ENCODE assay signal across 17 cellular contexts in genomic region chr5:39422886-39423285, GRCh38. TPM values are rescaled to one million over a fixed set of nuclear protein-coding genes. Genes with fewer than 3 reads are reported as not detected.
DNase-seq lines count a peak whose midpoint lies in the region; ATAC-seq, FAIRE-seq and TF ChIP-seq lines count a peak whose summit lies in the region.
"Had no signal": no experiment of that assay in that cellular context is flagged by ENCODE, and none has a peak within 500 bp of the region (broad histone marks: within the 10 kb centered on the region; RNA-seq: fewer than 3 reads in every experiment).

No MANE protein-coding gene starts in this region.

- ATAC-seq in gastroesophageal sphincter (no peak), psoas muscle (no peak), GM21825 (IDR thresholded peaks at IDR 0.05; ENCODE audit: unreplicated experiment) (no peak)
- ATAC-seq: activated naive CD4-positive, alpha-beta T cell treated with anti-CD3 and anti-CD28 coated beads, Interleukin-2, amount 50 U/mL, for 72 hours; esophagus mucosa had no signal

- H3K27ac ChIP-seq in astrocyte (ENCODE audit: low read depth, low read length) (peak overlapping the region; percentile 95), gastroesophageal sphincter (peak overlapping the region; percentile 82 to 89 (median 88)), psoas muscle (peak overlapping the region; percentile 58), caudate nucleus (ENCODE audit: low read depth, low read length) (no peak overlapping the region)

- H3K27me3 Mint-ChIP-seq in astrocyte (ENCODE audit: low read depth, unreplicated experiment) = no peaks in the 10 kb centered on the region

- H3K27me3 ChIP-seq in astrocyte (ENCODE audit: insufficient read depth, low read length) (no peaks in the 10 kb centered on the region), gastroesophageal sphincter (no peaks in the 10 kb centered on the region), psoas muscle (ENCODE audit: insufficient read depth in 3 of 3, low read length in 2 of 3) (peaks cover 0 to 5% (median 3%) of the 10 kb centered on the region in 3 donors)

- peak overlapping the region; percentile 90 for H3K4me2 ChIP-seq in astrocyte (ENCODE audit: low read length)

- peak overlapping the region; percentile 96 for H3K4me3 Mint-ChIP-seq in astrocyte (ENCODE audit: unreplicated experiment)
- H3K4me3 Mint-ChIP-seq: memory B cell had no signal

- H3K4me3 ChIP-seq in AG04449 (ENCODE audit: low read depth, low read length) = peak overlapping the region; percentile 83
- H3K4me3 ChIP-seq in astrocyte (ENCODE audit: insufficient read depth, low read depth, low read length) = peak overlapping the region; percentile 89
- peak overlapping the region; percentile 60 to 74 for H3K4me3 ChIP-seq in gastroesophageal sphincter
- H3K4me3 ChIP-seq in psoas muscle = peak overlapping the region; percentile 72

- peak overlapping the region; percentile 100 for H3K9ac ChIP-seq in astrocyte (ENCODE audit: low read length)

- H3K9me3 ChIP-seq in astrocyte (ENCODE audit: insufficient read depth, low read depth, low read length) (no peaks in the 10 kb centered on the region), gastroesophageal sphincter (no peaks in the 10 kb centered on the region), psoas muscle (no peaks in the 10 kb centered on the region)
- H3K9me3 ChIP-seq: BE2C had no signal

- H3K4me1 ChIP-seq in astrocyte (ENCODE audit: insufficient read depth, low read length) (peaks cover 44% of the 10 kb centered on the region), gastroesophageal sphincter (peaks cover 29 to 87% (median 32%) of the 10 kb centered on the region in 3 donors), psoas muscle (peaks cover 18% of the 10 kb centered on the region)
- H3K4me1 ChIP-seq: BE2C had no signal

- 38 to 50% methylated on average over 1 of the region's 1 CpG for WGBS in gastroesophageal sphincter (ENCODE audit: low coverage in 1 of 2), 2 donors
- 40 to 62% (median 54%) methylated on average over 1 of the region's 1 CpG for WGBS in psoas muscle, 3 donors

- no peak overlapping the region for H2AFZ ChIP-seq in astrocyte (ENCODE audit: low read depth, low read length)

- no peaks in the 10 kb centered on the region for H3K9me3 Mint-ChIP-seq in astrocyte (ENCODE audit: unreplicated experiment)
- H3K9me3 Mint-ChIP-seq: activated naive CD4-positive, alpha-beta T cell treated with anti-CD3 and anti-CD28 coated beads, Interleukin-2, amount 50 U/mL, for 72 hours; H9; memory B cell had no signal

- H3K36me3 Mint-ChIP-seq in astrocyte (ENCODE audit: low read depth, unreplicated experiment) = peaks cover 6% of the 10 kb centered on the region
- H3K36me3 Mint-ChIP-seq: activated naive CD4-positive, alpha-beta T cell treated with anti-CD3 and anti-CD28 coated beads, Interleukin-2, amount 50 U/mL, for 72 hours; memory B cell had no signal

- no peak for TF ChIP-seq EP300 in gastroesophageal sphincter (IDR thresholded peaks at IDR 0.05)

- H3K4me1 Mint-ChIP-seq in astrocyte (ENCODE audit: low read depth, unreplicated experiment) = peaks cover 50% of the 10 kb centered on the region

- H3K36me3 ChIP-seq in astrocyte (ENCODE audit: insufficient read depth, low read length) = no peaks in the 10 kb centered on the region
- no peaks in the 10 kb centered on the region for H3K36me3 ChIP-seq in gastroesophageal sphincter
- H3K36me3 ChIP-seq in psoas muscle (ENCODE audit: insufficient read depth in 1 of 2, low read depth in 1 of 2) = no peaks in the 10 kb centered on the region
- H3K36me3 ChIP-seq: BE2C had no signal

- peaks cover 57% of the 10 kb centered on the region for H4K20me1 ChIP-seq in astrocyte (ENCODE audit: insufficient read depth, low read length)

- no peak for DNase-seq in AG04449 (ENCODE audit: low read depth, low spot score)
- DNase-seq in astrocyte (ENCODE audit: low read depth) = no peak
- no peak for DNase-seq in psoas muscle
- no peak for DNase-seq in OCI-M2 (lab: John Stamatoyannopoulos, UW; ENCODE audit: unreplicated experiment)
- no peak for DNase-seq in cerebellum (ENCODE audit: low spot score)
- DNase-seq in caudate nucleus (lab: John Stamatoyannopoulos, UW) = no peak
- DNase-seq: activated CD4-positive, alpha-beta T cell treated with anti-CD3 and anti-CD28 coated beads for 4 hours; BE2C; SIG-M5; stimulated activated CD4-positive, alpha-beta T cell treated with anti-CD3 and anti-CD28 coated beads, Interleukin-1b, Interleukin-23, amount 100 ng/mL, for 48 hours had no signal

- POLR2A ChIA-PET in AG04449 (lab: Yijun Ruan, JAX) = interaction anchor here (2.7 to 3.9 kb wide), 11 partner anchors 12 to 125 kb away, joined by 14 to 53 read pairs (median 35); no protein-coding TSS in a partner anchor

- no peak overlapping the region for H3K27ac Mint-ChIP-seq in astrocyte (ENCODE audit: unreplicated experiment)
- H3K27ac Mint-ChIP-seq: activated naive CD4-positive, alpha-beta T cell treated with anti-CD3 and anti-CD28 coated beads, Interleukin-2, amount 50 U/mL, for 72 hours; memory B cell had no signal

- intact Hi-C loops in psoas muscle (cut with DNase I) = loop anchor here in 1 of 2 donors (2.0 to 5.0 kb wide), 2 partner anchors 46 to 124 kb away; no protein-coding TSS in a partner anchor

- FAIRE-seq in astrocyte (lab: Jason Lieb, UNC) = no peak

- CTCF ChIA-PET in AG04449 (lab: Yijun Ruan, JAX) = interaction anchor here (1.4 to 7.4 kb wide), 9 partner anchors 12 to 150 kb away, joined by 4 to 111 read pairs (median 15); no protein-coding TSS in a partner anchor

- TF ChIP-seq POLR2A in gastroesophageal sphincter (IDR thresholded peaks at IDR 0.05) = no peak

- TF ChIP-seq CTCF in AG04449 (IDR thresholded peaks at IDR 0.05; ENCODE audit: insufficient read depth, low read length, missing control alignments) = no peak
- TF ChIP-seq CTCF in astrocyte (IDR thresholded peaks at IDR 0.05; ENCODE audit: insufficient read depth, low read depth, low read length) = no peak
- no peak for TF ChIP-seq CTCF in gastroesophageal sphincter (IDR thresholded peaks at IDR 0.05)
- TF ChIP-seq CTCF in psoas muscle (IDR thresholded peaks at IDR 0.05) = no peak

- peaks cover 71% of the 10 kb centered on the region for H3K79me2 ChIP-seq in astrocyte (ENCODE audit: insufficient read depth, low read length)

RNA-seq across cellular contexts. Expression of gene DAB2, which starts 1.9 kb away (rescaled TPM):
- total RNA-seq in astrocyte = 76.8 and 84.5 TPM in 2 replicates
- 100 to 1,000 TPM in 1 of 4 donors, 10 to 100 TPM in 3; 30.8 to 121 (median 47.4) TPM for total RNA-seq in gastroesophageal sphincter
- total RNA-seq in psoas muscle = 10 to 100 TPM; 13.5 to 37.1 (median 21.0) TPM
- 1 to 10 TPM; 4.1 to 5.7 (median 4.3) TPM for polyA plus RNA-seq in psoas muscle
- total RNA-seq in cerebellum = 32.0 TPM

RNA-seq across cellular contexts. Expression of gene C9, which starts 58.6 kb away (rescaled TPM):
- 0.07 TPM in 1 of 2 replicates, not detected in the other for total RNA-seq in astrocyte
- total RNA-seq in gastroesophageal sphincter = not detected
- under 1 TPM in 1 of 4 donors, not detected in 3; 0.24 TPM for total RNA-seq in psoas muscle
- not detected for polyA plus RNA-seq in psoas muscle
- total RNA-seq in cerebellum = not detected
- total RNA-seq: activated naive CD4-positive, alpha-beta T cell treated with anti-CD3 and anti-CD28 coated beads, Interleukin-2, amount 50 U/mL, for 72 hours; esophagus mucosa; H9; NCI-H460 had no signal
